15 cellular contexts compared by ENCODE assay signal in the genomic region with DNA sequence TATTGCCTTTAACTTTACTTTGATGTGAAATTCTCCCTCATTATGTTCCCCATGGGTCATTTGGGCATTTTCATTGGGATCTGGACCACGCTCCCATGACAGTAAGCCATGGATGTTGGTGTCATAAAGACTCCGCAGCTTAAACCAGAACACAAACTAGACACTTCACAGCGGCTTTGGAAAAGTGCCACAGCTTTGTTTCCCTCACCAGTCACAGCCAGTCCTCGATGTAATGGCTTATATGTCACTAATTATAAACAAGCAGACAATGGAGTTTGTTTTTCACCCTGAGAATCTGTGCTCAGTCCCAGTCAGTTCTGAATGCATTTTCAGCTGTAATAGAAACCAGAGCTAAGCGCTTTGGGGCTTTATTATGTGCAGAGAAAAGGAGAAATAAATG.
"Had no signal": no experiment of that assay in that cellular context is flagged by ENCODE, and none has a peak within 500 bp of the region (broad histone marks: within the 10 kb centered on the region; RNA-seq: fewer than 3 reads in every experiment).

No MANE protein-coding gene starts in this region.

- H3K9me3 ChIP-seq: left lung, stomach, tibial nerve had no signal

- H3K79me2 ChIP-seq: parathyroid adenoma had no signal

- H3K4me3 Mint-ChIP-seq: memory B cell, neural progenitor cell had no signal

- H3K36me3 Mint-ChIP-seq: memory B cell, neural progenitor cell had no signal

- H3K27ac Mint-ChIP-seq: memory B cell, neural progenitor cell had no signal

- DNase-seq: activated CD4-positive, alpha-beta T cell treated with anti-CD3 and anti-CD28 coated beads, Interleukin-2, amount 50 U/mL, for 4 hours; activated naive CD4-positive, alpha-beta T cell treated with anti-CD3 and anti-CD28 coated beads, Interleukin-2, amount 50 U/mL, for 16 hours; activated T-cell treated with anti-CD3 and anti-CD28 coated beads, Interleukin-2, amount 50 U/mL, for 1 hour; brain microvascular endothelial cell; cerebellar nuclear complex; islet precursor cell; left lung; right cardiac atrium; small intestine; stomach; T-helper 2 cell had no signal

- H3K27me3 ChIP-seq: brain microvascular endothelial cell, left lung, neural progenitor cell, stomach, tibial nerve had no signal

- H3K4me1 ChIP-seq: left lung, neural progenitor cell, parathyroid adenoma, stomach had no signal

- H3K4me3 ChIP-seq: left lung, neural progenitor cell, stomach, tibial nerve had no signal

- H3K4me2 ChIP-seq: neural progenitor cell had no signal

- H3K4me1 Mint-ChIP-seq: memory B cell, neural progenitor cell had no signal

- H3K36me3 ChIP-seq: brain microvascular endothelial cell, left lung, neural progenitor cell, stomach, tibial nerve had no signal

- H2AFZ ChIP-seq: neural progenitor cell, parathyroid adenoma had no signal

- H3K27ac ChIP-seq: brain microvascular endothelial cell, left lung, neural progenitor cell, parathyroid adenoma, stomach, tibial nerve had no signal
